Comparison of ENCODE assay signal across 22 cellular contexts in the genomic region with DNA sequence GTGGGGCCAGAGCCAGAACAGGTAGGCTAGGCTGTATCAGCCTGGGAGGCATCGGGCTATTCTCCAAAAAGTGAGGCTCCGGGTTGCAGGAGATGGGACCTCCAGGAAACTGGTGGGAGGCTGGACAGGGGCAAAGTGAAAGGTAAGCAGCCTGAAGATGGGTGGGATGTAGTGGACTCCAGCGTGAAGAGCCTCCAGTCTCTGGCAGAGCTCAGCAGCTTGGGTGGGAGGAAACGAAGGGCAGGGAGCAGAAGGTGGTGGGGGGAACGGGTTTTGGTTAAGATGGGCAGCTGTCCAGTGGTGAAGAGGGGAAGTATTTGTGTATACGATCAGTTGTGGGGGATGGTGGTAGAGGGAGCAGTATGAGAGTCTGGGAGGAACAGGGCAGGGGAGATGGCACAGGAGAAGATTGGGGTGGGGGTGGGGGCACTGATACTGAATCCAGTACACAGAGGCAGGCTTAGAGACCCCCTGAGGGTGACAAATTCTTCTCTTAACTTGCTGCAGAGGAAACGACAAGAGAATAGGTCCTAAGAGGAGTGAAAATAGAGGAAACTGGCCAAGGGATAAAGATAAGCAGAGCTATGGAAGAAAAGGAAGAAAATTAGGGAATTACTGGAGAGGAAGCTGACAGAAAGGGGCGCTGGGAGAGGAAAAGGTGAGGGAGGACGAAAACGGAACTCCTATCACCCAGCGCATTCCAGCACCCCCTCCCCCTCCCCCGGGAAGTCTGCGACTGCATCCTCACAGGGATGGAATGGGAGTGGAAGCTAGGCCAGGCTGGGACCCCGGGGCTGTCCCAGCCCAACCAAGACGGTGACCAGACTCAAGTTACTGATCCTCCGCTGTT. TPM values are rescaled to one million over a fixed set of nuclear protein-coding genes. Genes with fewer than 3 reads are reported as not detected.
A peak's percentile ranks its signal among the peaks of the same experiment; 100 is the strongest.
DNase-seq lines count a peak whose midpoint lies in the region; ATAC-seq, FAIRE-seq and TF ChIP-seq lines count a peak whose summit lies in the region.
"Had no signal": no experiment of that assay in that cellular context is flagged by ENCODE, and none has a peak within 500 bp of the region (broad histone marks: within the 10 kb centered on the region; RNA-seq: fewer than 3 reads in every experiment).

No MANE protein-coding gene starts in this region.

- 4 to 8% (median 6%) methylated on average over 16 of the region's 16 CpGs for WGBS in stomach, 5 donors

- no peaks in the 10 kb centered on the region for H3K36me3 Mint-ChIP-seq in activated naive CD4-positive, alpha-beta T cell treated with anti-CD3 and anti-CD28 coated beads, Interleukin-2, amount 10 ng/mL, durations not matched to agents 7 days and 5 days
- H3K36me3 Mint-ChIP-seq in activated naive CD4-positive, alpha-beta T cell treated with anti-CD3 and anti-CD28 coated beads, Interleukin-2, amount 50 U/mL, for 72 hours, result peaks cover 0 to 6% of the 10 kb centered on the region in 2 donors
- no peaks in the 10 kb centered on the region for H3K36me3 Mint-ChIP-seq in astrocyte (ENCODE audit: low read depth, unreplicated experiment)
- H3K36me3 Mint-ChIP-seq in activated naive CD8-positive, alpha-beta T cell treated with anti-CD3 and anti-CD28 coated beads, Interleukin-2, amount 50 U/mL, for 24 hours (ENCODE audit: low read depth), result no peaks in the 10 kb centered on the region
- H3K36me3 Mint-ChIP-seq: activated naive CD4-positive, alpha-beta T cell treated with anti-CD3 and anti-CD28 coated beads, Interleukin-2, amount 50 U/mL, for 24 hours had no signal

- no peaks in the 10 kb centered on the region for H3K9me3 ChIP-seq in astrocyte (ENCODE audit: insufficient read depth, low read depth, low read length)
- H3K9me3 ChIP-seq in stomach, result no peaks in the 10 kb centered on the region
- H3K9me3 ChIP-seq: A549, breast epithelium, esophagus squamous epithelium, vagina had no signal

- H3K27me3 ChIP-seq in astrocyte (ENCODE audit: insufficient read depth, low read length) (peaks cover 93% of the 10 kb centered on the region), stomach (peaks cover 46 to 100% (median 86%) of the 10 kb centered on the region in 3 donors)

- no peaks in the 10 kb centered on the region for H3K79me2 ChIP-seq in astrocyte (ENCODE audit: insufficient read depth, low read length)

- FAIRE-seq in astrocyte (lab: Jason Lieb, UNC), result no peak
- FAIRE-seq: A549 had no signal

- no peak for TF ChIP-seq EP300 in stomach (IDR thresholded peaks at IDR 0.05)

- intact Hi-C loops in stomach (cut with DNase I; ENCODE audit: low total_unique reads), result no loop called here

- H3K36me3 ChIP-seq in astrocyte (ENCODE audit: insufficient read depth, low read length) (no peaks in the 10 kb centered on the region), stomach (no peaks in the 10 kb centered on the region)
- H3K36me3 ChIP-seq: breast epithelium, esophagus squamous epithelium, vagina had no signal

- peak; percentile 9 for DNase-seq in activated naive CD4-positive, alpha-beta T cell treated with anti-CD3 and anti-CD28 coated beads, Interleukin-2, amount 10 ng/mL, durations not matched to agents 7 days and 5 days
- no peak for DNase-seq in activated naive CD4-positive, alpha-beta T cell treated with anti-CD3 and anti-CD28 coated beads, Interleukin-2, amount 50 U/mL, for 72 hours (ENCODE audit: low spot score in 2 of 2)
- DNase-seq in astrocyte (ENCODE audit: low read depth), result no peak
- DNase-seq in left kidney (ENCODE audit: low read depth, low spot score), result peak; percentile 28
- peak; percentile 5 for DNase-seq in stomach
- no peak for DNase-seq in cerebellar cortex (ENCODE audit: low spot score)
- no peak for DNase-seq in NCI-H2196 (lab: John Stamatoyannopoulos, UW; ENCODE audit: unreplicated experiment)
- DNase-seq in activated naive CD8-positive, alpha-beta T cell treated with anti-CD3 and anti-CD28 coated beads, Interleukin-2, amount 50 U/mL, for 24 hours, result no peak
- DNase-seq: activated CD4-positive, alpha-beta T cell treated with anti-CD3 and anti-CD28 coated beads for 4 hours; activated T-cell treated with anti-CD3 and anti-CD28 coated beads, Interleukin-2, amount 50 U/mL, for 1 hour; esophagus squamous epithelium; NCI-H187; Right ventricle myocardium superior; T-helper 9 cell had no signal

- H3K27ac Mint-ChIP-seq in activated naive CD4-positive, alpha-beta T cell treated with anti-CD3 and anti-CD28 coated beads, Interleukin-2, amount 10 ng/mL, durations not matched to agents 7 days and 5 days, result no peak overlapping the region
- H3K27ac Mint-ChIP-seq in activated naive CD4-positive, alpha-beta T cell treated with anti-CD3 and anti-CD28 coated beads, Interleukin-2, amount 50 U/mL, for 72 hours, result no peak overlapping the region
- H3K27ac Mint-ChIP-seq in astrocyte (ENCODE audit: unreplicated experiment), result peak overlapping the region; percentile 20
- no peak overlapping the region for H3K27ac Mint-ChIP-seq in activated naive CD8-positive, alpha-beta T cell treated with anti-CD3 and anti-CD28 coated beads, Interleukin-2, amount 50 U/mL, for 24 hours
- H3K27ac Mint-ChIP-seq: activated naive CD4-positive, alpha-beta T cell treated with anti-CD3 and anti-CD28 coated beads, Interleukin-2, amount 50 U/mL, for 24 hours had no signal

- no peak overlapping the region for H3K9ac ChIP-seq in astrocyte (ENCODE audit: low read length)

- H3K4me1 ChIP-seq in astrocyte (ENCODE audit: insufficient read depth, low read length) (peaks cover 5% of the 10 kb centered on the region), stomach (peaks cover 34 to 49% (median 41%) of the 10 kb centered on the region in 4 donors)

- no peak for TF ChIP-seq POLR2A in stomach (IDR thresholded peaks at IDR 0.05)

- H3K4me3 ChIP-seq in astrocyte (ENCODE audit: insufficient read depth, low read depth, low read length) (no peak overlapping the region), stomach (no peak overlapping the region)
- H3K4me3 ChIP-seq: vagina had no signal

- no peak for TF ChIP-seq CTCF in astrocyte (IDR thresholded peaks at IDR 0.05; ENCODE audit: insufficient read depth, low read depth, low read length)
- no peak for TF ChIP-seq CTCF in stomach (IDR thresholded peaks at IDR 0.05)

- CTCF ChIA-PET in activated naive CD4-positive, alpha-beta T cell treated with anti-CD3 and anti-CD28 coated beads, Interleukin-2, amount 10 ng/mL, durations not matched to agents 7 days and 5 days (lab: Charles Lee), result interaction anchor here (1.7 kb wide), 1 partner anchor 11 kb away, joined by 8 read pairs; no protein-coding TSS in a partner anchor

- peaks cover 28% of the 10 kb centered on the region for H4K20me1 ChIP-seq in astrocyte (ENCODE audit: insufficient read depth, low read length)

- H3K4me1 Mint-ChIP-seq in activated naive CD4-positive, alpha-beta T cell treated with anti-CD3 and anti-CD28 coated beads, Interleukin-2, amount 10 ng/mL, durations not matched to agents 7 days and 5 days, result peaks cover 21% of the 10 kb centered on the region
- no peaks in the 10 kb centered on the region for H3K4me1 Mint-ChIP-seq in astrocyte (ENCODE audit: low read depth, unreplicated experiment)
- H3K4me1 Mint-ChIP-seq in activated naive CD8-positive, alpha-beta T cell treated with anti-CD3 and anti-CD28 coated beads, Interleukin-2, amount 50 U/mL, for 24 hours, result peaks cover 25% of the 10 kb centered on the region

- H3K4me2 ChIP-seq in astrocyte (ENCODE audit: low read length), result no peak overlapping the region

- H3K27ac ChIP-seq in astrocyte (ENCODE audit: low read depth, low read length), result no peak overlapping the region
- no peak overlapping the region for H3K27ac ChIP-seq in stomach
- H3K27ac ChIP-seq: A549, breast epithelium, C4-2B, esophagus squamous epithelium, vagina had no signal

- H3K27me3 Mint-ChIP-seq in activated naive CD4-positive, alpha-beta T cell treated with anti-CD3 and anti-CD28 coated beads, Interleukin-2, amount 10 ng/mL, durations not matched to agents 7 days and 5 days, result peaks cover 95% of the 10 kb centered on the region
- H3K27me3 Mint-ChIP-seq in astrocyte (ENCODE audit: low read depth, unreplicated experiment), result peaks cover 75% of the 10 kb centered on the region
- peaks cover 82% of the 10 kb centered on the region for H3K27me3 Mint-ChIP-seq in activated naive CD8-positive, alpha-beta T cell treated with anti-CD3 and anti-CD28 coated beads, Interleukin-2, amount 50 U/mL, for 24 hours

- H2AFZ ChIP-seq in astrocyte (ENCODE audit: low read depth, low read length), result no peak overlapping the region

- ATAC-seq in activated naive CD4-positive, alpha-beta T cell treated with anti-CD3 and anti-CD28 coated beads, Interleukin-2, amount 50 U/mL, for 72 hours, result no peak
- ATAC-seq in activated naive CD8-positive, alpha-beta T cell treated with anti-CD3 and anti-CD28 coated beads, Interleukin-2, amount 50 U/mL, for 24 hours, result no peak
- ATAC-seq: sciatic nerve had no signal

- no peak overlapping the region for H3K4me3 Mint-ChIP-seq in activated naive CD4-positive, alpha-beta T cell treated with anti-CD3 and anti-CD28 coated beads, Interleukin-2, amount 10 ng/mL, durations not matched to agents 7 days and 5 days
- no peak overlapping the region for H3K4me3 Mint-ChIP-seq in astrocyte (ENCODE audit: unreplicated experiment)
- no peak overlapping the region for H3K4me3 Mint-ChIP-seq in activated naive CD8-positive, alpha-beta T cell treated with anti-CD3 and anti-CD28 coated beads, Interleukin-2, amount 50 U/mL, for 24 hours

- H3K9me3 Mint-ChIP-seq in activated naive CD4-positive, alpha-beta T cell treated with anti-CD3 and anti-CD28 coated beads, Interleukin-2, amount 10 ng/mL, durations not matched to agents 7 days and 5 days, result no peaks in the 10 kb centered on the region
- H3K9me3 Mint-ChIP-seq in activated naive CD4-positive, alpha-beta T cell treated with anti-CD3 and anti-CD28 coated beads, Interleukin-2, amount 50 U/mL, for 72 hours, result no peaks in the 10 kb centered on the region
- H3K9me3 Mint-ChIP-seq in astrocyte (ENCODE audit: unreplicated experiment), result peaks cover 9% of the 10 kb centered on the region
- H3K9me3 Mint-ChIP-seq in activated naive CD8-positive, alpha-beta T cell treated with anti-CD3 and anti-CD28 coated beads, Interleukin-2, amount 50 U/mL, for 24 hours, result no peaks in the 10 kb centered on the region
- H3K9me3 Mint-ChIP-seq: activated naive CD4-positive, alpha-beta T cell treated with anti-CD3 and anti-CD28 coated beads, Interleukin-2, amount 50 U/mL, for 24 hours had no signal

RNA-seq across cellular contexts. Expression of a gene that starts 2.9 kb away (rescaled TPM):
- total RNA-seq in activated naive CD4-positive, alpha-beta T cell treated with anti-CD3 and anti-CD28 coated beads, Interleukin-2, amount 50 U/mL, for 72 hours, result not detected
- total RNA-seq in astrocyte, result 0.48 TPM in 1 of 2 replicates, not detected in the other
- total RNA-seq in stomach, result 10 to 100 TPM in 1 of 5 donors, not detected in 4; 32.1 TPM
- polyA plus RNA-seq in stomach, result under 1 TPM in 2 of 3 donors, not detected in 1; 0.18 to 0.62 TPM
- total RNA-seq: dermis microvascular lymphatic vessel endothelial cell, MCF 10A, Right ventricle myocardium superior, sciatic nerve, vagina had no signal

RNA-seq across cellular contexts. Expression of a gene that starts 27.2 kb away (rescaled TPM):
- total RNA-seq in activated naive CD4-positive, alpha-beta T cell treated with anti-CD3 and anti-CD28 coated beads, Interleukin-2, amount 50 U/mL, for 72 hours, result 1 to 10 TPM; 6.6 to 9.3 TPM
- total RNA-seq in astrocyte, result 23.6 TPM in 2 replicates
- total RNA-seq in stomach, result 100 to 1,000 TPM in 1 of 5 donors, 10 to 100 TPM in 4; 11.7 to 133 (median 63.8) TPM
- 10 to 100 TPM; 42.2 to 49.2 (median 48.9) TPM for polyA plus RNA-seq in stomach

Comparison
In these comparisons a context has a peak if more than half of its experiments do, and no peak if none do; other contexts are left out.
1. DNase-seq: peak in activated naive CD4-positive, alpha-beta T cell treated with anti-CD3 and anti-CD28 coated beads, Interleukin-2, amount 10 ng/mL, durations not matched to agents 7 days and 5 days (single experiment), left kidney (single experiment) and stomach (single experiment); none in activated naive CD4-positive, alpha-beta T cell treated with anti-CD3 and anti-CD28 coated beads, Interleukin-2, amount 50 U/mL, for 72 hours (0 of 2), astrocyte (single experiment), cerebellar cortex (single experiment), NCI-H2196 (single experiment) and activated naive CD8-positive, alpha-beta T cell treated with anti-CD3 and anti-CD28 coated beads, Interleukin-2, amount 50 U/mL, for 24 hours (single experiment).